Comparison of ENCODE assay signal across 16 cellular contexts in genomic region chr10:129849452-129849750, GRCh38.
"Had no signal": no experiment of that assay in that cellular context is flagged by ENCODE, and none has a peak within 500 bp of the region (broad histone marks: within the 10 kb centered on the region; RNA-seq: fewer than 3 reads in every experiment).

No MANE protein-coding gene starts in this region.

- H3K9me3 Mint-ChIP-seq: memory B cell; mesothelial cell of epicardium; natural killer cell treated with Interleukin-12 subunit alpha and Interleukin-12 subunit beta and Interleukin-15 and Interleukin-18, amount 100 ng/mL, for 72 hours; neural progenitor cell had no signal

- H3K36me3 Mint-ChIP-seq: memory B cell; mesothelial cell of epicardium; natural killer cell treated with Interleukin-12 subunit alpha and Interleukin-12 subunit beta and Interleukin-15 and Interleukin-18, amount 100 ng/mL, for 72 hours; neural progenitor cell had no signal

- DNase-seq: cortex of kidney; effector memory CD4-positive, alpha-beta T cell; heart right ventricle; hypothalamus; lower lobe of right lung; small intestine; stimulated activated CD4-positive, alpha-beta T cell treated with anti-CD3 and anti-CD28 coated beads, Interleukin-12 subunit alpha, Interleukin-12 subunit beta, amount 100 ng/mL, for 4 hours; stimulated activated naive CD8-positive, alpha-beta T cell treated with anti-CD3 and anti-CD28 coated beads, Interleukin-15, Interleukin-2, amounts not matched to agents 100 U/mL and 50 U/mL, for 24 hours; tibial artery; upper lobe of right lung had no signal

- H3K27ac Mint-ChIP-seq: memory B cell; mesothelial cell of epicardium; natural killer cell treated with Interleukin-12 subunit alpha and Interleukin-12 subunit beta and Interleukin-15 and Interleukin-18, amount 100 ng/mL, for 72 hours; neural progenitor cell had no signal

- ATAC-seq: esophagus mucosa; heart right ventricle; left lung; lower lobe of right lung; natural killer cell treated with Interleukin-12 subunit alpha and Interleukin-12 subunit beta and Interleukin-15 and Interleukin-18, amount 100 ng/mL, for 72 hours; stimulated activated naive CD8-positive, alpha-beta T cell treated with anti-CD3 and anti-CD28 coated beads, Interleukin-15, Interleukin-2, amounts not matched to agents 100 U/mL and 50 U/mL, for 24 hours; upper lobe of right lung had no signal

- H3K4me3 Mint-ChIP-seq: memory B cell; mesothelial cell of epicardium; natural killer cell treated with Interleukin-12 subunit alpha and Interleukin-12 subunit beta and Interleukin-15 and Interleukin-18, amount 100 ng/mL, for 72 hours; neural progenitor cell had no signal

- H3K4me1 Mint-ChIP-seq: memory B cell had no signal
